In genomic region chr7:103148131-103148993, GRCh38 we compare ENCODE assay signal across 8 cellular contexts. TPM values are rescaled to one million over a fixed set of nuclear protein-coding genes. Genes with fewer than 3 reads are reported as not detected.
DNase-seq lines count a peak whose midpoint lies in the region; ATAC-seq and TF ChIP-seq lines count a peak whose summit lies in the region.

No MANE protein-coding gene starts in this region.

- H3K27ac ChIP-seq in CD4-positive, alpha-beta memory T cell (ENCODE audit: low read depth, low read length) = peak overlapping the region; percentile 71
- H3K27ac ChIP-seq in HUES64 (ENCODE audit: low read depth, low read length) (peak overlapping the region; percentile 92), lower lobe of right lung (peak overlapping the region; percentile 96), vagina (peak overlapping the region; percentile 92)

- no peaks in the 10 kb centered on the region for H3K36me3 ChIP-seq in CD4-positive, alpha-beta memory T cell (ENCODE audit: insufficient read depth, low read length)
- H3K36me3 ChIP-seq in HUES64 (ENCODE audit: insufficient read depth, low read length) (no peaks in the 10 kb centered on the region), lower lobe of right lung (no peaks in the 10 kb centered on the region), vagina (no peaks in the 10 kb centered on the region)

- no peaks in the 10 kb centered on the region for H3K27me3 ChIP-seq in CD4-positive, alpha-beta memory T cell (ENCODE audit: insufficient read depth, low read length)
- H3K27me3 ChIP-seq in HUES64 (ENCODE audit: insufficient read depth, low read length) (peaks cover 8% of the 10 kb centered on the region), lower lobe of right lung (ENCODE audit: low read depth) (no peaks in the 10 kb centered on the region), vagina (no peaks in the 10 kb centered on the region)

- CTCF ChIA-PET in CD4-positive, alpha-beta memory T cell (lab: Charles Lee; ENCODE audit: partially characterized antibody) = interaction anchor here (1.1 to 1.2 kb wide), 2 partner anchors 18 to 73 kb away, joined by 3 to 4 read pairs; partner anchors contain the start of genes ARMC10 and FBXL13

- no peaks in the 10 kb centered on the region for H3K27me3 Mint-ChIP-seq in CD4-positive, alpha-beta memory T cell

- H3K36me3 Mint-ChIP-seq in CD4-positive, alpha-beta memory T cell = peaks cover 0 to 7% of the 10 kb centered on the region in 2 donors

- H3K4me3 ChIP-seq in CD4-positive, alpha-beta memory T cell (ENCODE audit: low read length in 2 of 2) = peak overlapping the region; percentile 71 to 80
- H3K4me3 ChIP-seq in HUES64 (ENCODE audit: low read length) = peak overlapping the region; percentile 90
- H3K4me3 ChIP-seq in lower lobe of right lung = peak overlapping the region; percentile 90
- peak overlapping the region; percentile 64 to 75 for H3K4me3 ChIP-seq in vagina

- H3K4me1 Mint-ChIP-seq in CD4-positive, alpha-beta memory T cell = peaks cover 21 to 58% (median 36%) of the 10 kb centered on the region in 4 donors

- peak overlapping the region; percentile 96 to 99 (median 98) for H3K4me3 Mint-ChIP-seq in CD4-positive, alpha-beta memory T cell

- WGBS in HUES64 = 15% methylated on average over 13 of the region's 13 CpGs

- ATAC-seq in lower lobe of right lung (no peak), HG02763 (IDR thresholded peaks at IDR 0.05; ENCODE audit: unreplicated experiment) (no peak)

- intact Hi-C loops in CD4-positive, alpha-beta memory T cell (cut with micrococcal nuclease) = loop anchor here (2.0 to 10.0 kb wide), 3 partner anchors 199 to 1056 kb away; partner anchors contain the start of genes FAM185A, ORC5 and PSMC2
- intact Hi-C loops in lower lobe of right lung (cut with DNase I) (no loop called here), vagina (cut with DNase I) (no loop called here)

- POLR2A ChIA-PET in CD4-positive, alpha-beta memory T cell (lab: Charles Lee; ENCODE audit: partially characterized antibody) = interaction anchor here (0.8 to 4.5 kb wide), 5 partner anchors 8 to 400 kb away, joined by 3 to 28 read pairs (median 4); partner anchors contain the start of genes ARMC10, FAM185A and FBXL13

- peak overlapping the region; percentile 94 for H3K9ac ChIP-seq in HUES64 (ENCODE audit: low read depth, low read length)

- no peaks in the 10 kb centered on the region for H3K9me3 ChIP-seq in CD4-positive, alpha-beta memory T cell (ENCODE audit: control insufficient read depth in 1 of 2, low read length in 2 of 2)
- H3K9me3 ChIP-seq in HUES64 (ENCODE audit: insufficient read depth, low read depth, low read length) (no peaks in the 10 kb centered on the region), lower lobe of right lung (no peaks in the 10 kb centered on the region), vagina (no peaks in the 10 kb centered on the region)

- peak overlapping the region; percentile 90 to 99 (median 97) for H3K27ac Mint-ChIP-seq in CD4-positive, alpha-beta memory T cell

- H3K4me1 ChIP-seq in CD4-positive, alpha-beta memory T cell (ENCODE audit: insufficient read depth, low read length) = peaks cover 31% of the 10 kb centered on the region
- H3K4me1 ChIP-seq in HUES64 (ENCODE audit: insufficient read depth, low read length) (peaks cover 30% of the 10 kb centered on the region), lower lobe of right lung (peaks cover 21% of the 10 kb centered on the region), vagina (peaks cover 21% of the 10 kb centered on the region)

- no peaks in the 10 kb centered on the region for H3K9me3 Mint-ChIP-seq in CD4-positive, alpha-beta memory T cell

- TF ChIP-seq CTCF in lower lobe of right lung (IDR thresholded peaks at IDR 0.05) (no peak), vagina (IDR thresholded peaks at IDR 0.05) (no peak)

- TF ChIP-seq POLR2A in vagina (IDR thresholded peaks at IDR 0.05) = no peak

- no peak for DNase-seq in CD4-positive, alpha-beta memory T cell
- DNase-seq in astrocyte of the hippocampus (ENCODE audit: low read depth, low spot score) (peak; percentile 32), lower lobe of right lung (no peak), vagina (ENCODE audit: extremely low spot score in 2 of 2) (no peak), nucleus accumbens (lab: John Stamatoyannopoulos, UW) (no peak)
- no peak for DNase-seq in stimulated activated CD4-positive, alpha-beta T cell treated with anti-CD3 and anti-CD28 coated beads, Interleukin-15, amount 100 ng/mL, for 24 hours

RNA-seq across cellular contexts. Expression of gene NAPEPLD, which starts 0.5 kb away (rescaled TPM):
- total RNA-seq in CD4-positive, alpha-beta memory T cell = 10 to 100 TPM; 21.6 to 22.2 TPM
- 10 to 100 TPM in 1 of 2 donors, 1 to 10 TPM in 1; 2.1 to 11.5 TPM for polyA plus RNA-seq in CD4-positive, alpha-beta memory T cell
- polyA plus RNA-seq in HUES64 (2013, experiment 1 of 2) = 4.4 TPM
- 3.4 TPM for polyA plus RNA-seq in HUES64 (2013, experiment 2 of 2)
- total RNA-seq in lower lobe of right lung (16.2 TPM), vagina (15.0 TPM)
